ENCODE assay signal across 26 cellular contexts in genomic region chr7:123023126-123023525, GRCh38. TPM values are rescaled to one million over a fixed set of nuclear protein-coding genes. Genes with fewer than 3 reads are reported as not detected.
"Had no signal": no experiment of that assay in that cellular context is flagged by ENCODE, and none has a peak within 500 bp of the region (broad histone marks: within the 10 kb centered on the region; RNA-seq: fewer than 3 reads in every experiment).

No MANE protein-coding gene starts in this region.

- H3K9me3 ChIP-seq: body of pancreas, vagina had no signal

- DNase-seq: activated CD4-positive, alpha-beta T cell treated with anti-CD3 and anti-CD28 coated beads, Interleukin-2, amount 50 U/mL, for 1 hour; activated CD4-positive, CD25-positive, alpha-beta regulatory T cell treated with anti-CD3 and anti-CD28 coated beads, Interleukin-2, amount 50 U/mL, for 72 hours; activated naive CD4-positive, alpha-beta T cell treated with anti-CD3 and anti-CD28 coated beads for 36 hours; activated naive CD8-positive, alpha-beta T cell treated with anti-CD3 and anti-CD28 coated beads, Interleukin-2, amount 10 ng/mL, durations not matched to agents 7 days and 5 days; activated T-cell treated with anti-CD3 and anti-CD28 coated beads, Interleukin-2, amount 50 U/mL, for 24 hours; amygdala; body of pancreas; immature natural killer cell; left ventricle myocardium superior; midbrain; nucleus accumbens; right cardiac atrium; stimulated activated CD4-positive, alpha-beta T cell treated with anti-CD3 and anti-CD28 coated beads, Interleukin-1b, Interleukin-23, amount 100 ng/mL, for 48 hours; T-cell; tibial artery; WERI-Rb-1 had no signal

- ATAC-seq: activated T-helper 17 cell treated with anti-CD3 and anti-CD28 coated beads, Interleukin-2, amount 50 U/mL, for 72 hours; body of pancreas; left ventricle myocardium superior; natural killer cell treated with Interleukin-12 subunit alpha and Interleukin-12 subunit beta and Interleukin-15 and Interleukin-18, amount 100 ng/mL, for 72 hours; right cardiac atrium; T-cell had no signal

- H2AFZ ChIP-seq: parathyroid adenoma had no signal

- H3K9ac ChIP-seq: parathyroid adenoma had no signal

- H3K36me3 ChIP-seq: tibial artery, vagina, WERI-Rb-1 had no signal

- H3K27ac ChIP-seq: body of pancreas, parathyroid adenoma, skin epidermis, tibial artery, vagina, WERI-Rb-1 had no signal

- H3K27me3 ChIP-seq: body of pancreas, tibial artery, vagina had no signal

- H3K4me1 ChIP-seq: body of pancreas, parathyroid adenoma, tibial artery, vagina had no signal

- H3K4me3 ChIP-seq: body of pancreas, skin epidermis, tibial artery, vagina had no signal

RNA-seq across cellular contexts. Expression of gene TAS2R16, which starts 27.6 kb away (rescaled TPM):
- total RNA-seq: activated naive CD4-positive, alpha-beta T cell treated with anti-CD3 and anti-CD28 coated beads for 36 hours; activated naive CD8-positive, alpha-beta T cell treated with anti-CD3 and anti-CD28 coated beads, Interleukin-2, amount 10 ng/mL, durations not matched to agents 7 days and 5 days; activated T-helper 17 cell treated with anti-CD3 and anti-CD28 coated beads, Interleukin-2, amount 50 U/mL, for 72 hours; body of pancreas; cardiac septum; chondrocyte; epithelial cell of proximal tubule; fibroblast of villous mesenchyme; left ventricle myocardium superior; natural killer cell treated with Interleukin-12 subunit alpha and Interleukin-12 subunit beta and Interleukin-15 and Interleukin-18, amount 100 ng/mL, for 72 hours; pulmonary artery endothelial cell; right cardiac atrium; T-cell; vagina had no signal
- polyA plus RNA-seq: immature natural killer cell, right cardiac atrium had no signal
